ENCODE assay signal across 8 cellular contexts in the genomic region with DNA sequence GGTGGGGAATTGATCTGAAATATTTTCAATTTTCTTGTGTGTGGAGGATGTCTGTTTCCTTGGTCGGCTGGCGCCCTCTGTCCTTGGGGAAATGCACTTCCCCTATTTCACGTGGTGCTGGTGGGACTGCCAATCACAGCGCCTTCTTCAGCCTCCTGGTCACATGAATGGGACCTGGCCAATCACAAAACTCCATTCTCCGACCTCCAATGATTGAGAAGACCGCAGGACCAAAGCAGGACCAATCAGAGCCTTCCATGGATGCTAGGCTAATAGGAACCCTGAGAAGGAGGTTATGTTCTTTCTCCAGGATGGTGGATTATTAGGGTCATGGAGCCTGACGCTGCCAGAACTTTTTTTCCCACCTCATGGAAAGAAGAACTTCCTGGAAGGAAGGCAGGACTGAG.
DNase-seq lines count a peak whose midpoint lies in the region; ATAC-seq and TF ChIP-seq lines count a peak whose summit lies in the region.
"Had no signal": no experiment of that assay in that cellular context is flagged by ENCODE, and none has a peak within 500 bp of the region (broad histone marks: within the 10 kb centered on the region; RNA-seq: fewer than 3 reads in every experiment).

No MANE protein-coding gene starts in this region.

- no peak overlapping the region for H3K56ac ChIP-seq in mesendoderm (ENCODE audit: low read length)

- no peak overlapping the region for H3K23ac ChIP-seq in mesendoderm (ENCODE audit: low read length)

- H3K4me1 ChIP-seq in mesendoderm (ENCODE audit: control insufficient read depth, low read depth, low read length) = no peaks in the 10 kb centered on the region

- H2BK5ac ChIP-seq in mesendoderm (ENCODE audit: low read length) = no peak overlapping the region

- H4K5ac ChIP-seq in mesendoderm (ENCODE audit: low read length) = no peak overlapping the region

- no peak overlapping the region for H2BK120ac ChIP-seq in mesendoderm (ENCODE audit: low read depth, low read length)

- H3K4me3 Mint-ChIP-seq in activated T-helper 17 cell treated with anti-CD3 and anti-CD28 coated beads, Interleukin-2, amount 50 U/mL, for 72 hours = no peak overlapping the region
- H3K4me3 Mint-ChIP-seq: brain had no signal

- no peaks in the 10 kb centered on the region for H3K36me3 Mint-ChIP-seq in activated T-helper 17 cell treated with anti-CD3 and anti-CD28 coated beads, Interleukin-2, amount 50 U/mL, for 72 hours (ENCODE audit: low read depth)
- H3K36me3 Mint-ChIP-seq: brain had no signal

- H3K79me1 ChIP-seq in mesendoderm (ENCODE audit: low read length) = no peaks in the 10 kb centered on the region

- H3K9me3 Mint-ChIP-seq in activated T-helper 17 cell treated with anti-CD3 and anti-CD28 coated beads, Interleukin-2, amount 50 U/mL, for 72 hours = no peaks in the 10 kb centered on the region

- no peaks in the 10 kb centered on the region for H3K4me1 Mint-ChIP-seq in activated T-helper 17 cell treated with anti-CD3 and anti-CD28 coated beads, Interleukin-2, amount 50 U/mL, for 72 hours
- H3K4me1 Mint-ChIP-seq: brain had no signal

- no peak overlapping the region for H3K9ac ChIP-seq in mesendoderm (ENCODE audit: low read length)

- H2AK5ac ChIP-seq in mesendoderm (ENCODE audit: low read length) = no peak overlapping the region

- H3K79me2 ChIP-seq in mesendoderm (ENCODE audit: control insufficient read depth, insufficient read depth, low read length) = no peaks in the 10 kb centered on the region

- no peak overlapping the region for H2BK15ac ChIP-seq in mesendoderm (replicated peaks; ENCODE audit: low read depth)

- no peak overlapping the region for H3K27ac Mint-ChIP-seq in activated T-helper 17 cell treated with anti-CD3 and anti-CD28 coated beads, Interleukin-2, amount 50 U/mL, for 72 hours

- no peak overlapping the region for H3K4me3 ChIP-seq in mesendoderm (ENCODE audit: low read length)

- H3K4me2 ChIP-seq in mesendoderm (ENCODE audit: low read length) = no peak overlapping the region

- H3K27ac ChIP-seq in mesendoderm (ENCODE audit: low read depth, low read length) = peak overlapping the region; percentile 52

- H3K18ac ChIP-seq in mesendoderm (ENCODE audit: low read length) = no peak overlapping the region

- DNase-seq in ELR (ENCODE audit: low read depth) (peak; percentile 53), mesendoderm (peak; percentile 88), cerebellar cortex (ENCODE audit: low spot score) (no peak), hypothalamus (lab: John Stamatoyannopoulos, UW) (no peak)

- TF ChIP-seq CTCF in LNCAP (IDR thresholded peaks at IDR 0.05) = peak; percentile 12; the same call in 1 of the 2 replicates

- WGBS in mesendoderm (ENCODE audit: extremely low coverage, insufficient coverage, low lambda C conversion rate) = no CpG with 5 or more reads among the region's 7 CpGs

- H3K4ac ChIP-seq in mesendoderm (ENCODE audit: low read depth, low read length) = no peak overlapping the region

- H3K27me3 ChIP-seq in mesendoderm (ENCODE audit: insufficient read depth, low read length, poor library complexity) = no peaks in the 10 kb centered on the region

- no peak overlapping the region for H4K8ac ChIP-seq in mesendoderm (ENCODE audit: low read depth, low read length)

- H3K27me3 Mint-ChIP-seq in activated T-helper 17 cell treated with anti-CD3 and anti-CD28 coated beads, Interleukin-2, amount 50 U/mL, for 72 hours = peaks cover 23% of the 10 kb centered on the region

- no peaks in the 10 kb centered on the region for H3K36me3 ChIP-seq in mesendoderm (ENCODE audit: control insufficient read depth, insufficient read depth, low read length)

- peak; percentile 46 for ATAC-seq in activated T-helper 17 cell treated with anti-CD3 and anti-CD28 coated beads, Interleukin-2, amount 50 U/mL, for 72 hours (replicated peaks)
- ATAC-seq in GM21825 (IDR thresholded peaks at IDR 0.05; ENCODE audit: unreplicated experiment) = no peak

Comparison
In these comparisons a context has a peak if more than half of its experiments do, and no peak if none do; other contexts are left out.
1. DNase-seq: peak in ELR (single experiment) and mesendoderm (single experiment); none in cerebellar cortex (single experiment) and hypothalamus (0 of 51).